Comparison of ENCODE assay signal across 21 cellular contexts in the genomic region with DNA sequence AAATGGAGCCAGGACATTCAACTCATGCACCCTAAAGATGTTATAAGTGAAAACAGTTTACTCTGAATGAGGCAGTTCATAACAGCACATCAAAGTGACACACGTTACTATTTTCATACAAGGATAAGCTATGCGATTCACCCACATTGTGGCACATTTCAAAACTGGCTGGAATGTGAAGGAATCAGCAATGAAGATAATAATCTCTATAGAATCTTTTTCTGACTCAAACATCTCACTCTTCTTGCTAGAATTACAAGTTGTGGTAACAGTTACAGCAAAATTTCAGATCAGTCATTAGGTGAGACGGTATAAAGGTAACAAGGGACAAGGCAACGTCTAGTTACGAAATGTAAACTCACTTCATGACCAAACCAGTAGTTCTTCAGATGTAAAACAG. TPM values are rescaled to one million over a fixed set of nuclear protein-coding genes. Genes with fewer than 3 reads are reported as not detected.
"Had no signal": no experiment of that assay in that cellular context is flagged by ENCODE, and none has a peak within 500 bp of the region (broad histone marks: within the 10 kb centered on the region; RNA-seq: fewer than 3 reads in every experiment).

No MANE protein-coding gene starts in this region.

- H3K9me3 ChIP-seq: ascending aorta, heart right ventricle, lower lobe of right lung, prostate gland, spleen, thoracic aorta, upper lobe of left lung had no signal

- H3K36me3 ChIP-seq: ascending aorta, heart right ventricle, lower lobe of right lung, prostate gland, spleen, thoracic aorta, upper lobe of left lung had no signal

- ATAC-seq: activated CD8-positive, alpha-beta memory T cell treated with anti-CD3 and anti-CD28 coated beads, Interleukin-2, amount 10 ng/mL, durations not matched to agents 7 days and 5 days; activated CD8-positive, alpha-beta T cell treated with anti-CD3 and anti-CD28 coated beads for 36 hours; heart right ventricle; lower lobe of right lung; naive thymus-derived CD8-positive, alpha-beta T cell had no signal

- H3K4me1 ChIP-seq: ascending aorta, heart right ventricle, lower lobe of right lung, prostate gland, spleen, upper lobe of left lung had no signal

- H3K27ac ChIP-seq: ascending aorta, heart right ventricle, lower lobe of right lung, prostate gland, spleen, thoracic aorta, upper lobe of left lung had no signal

- DNase-seq: activated CD4-positive, alpha-beta T cell treated with anti-CD3 and anti-CD28 coated beads, Interleukin-2, amount 10 ng/mL, durations not matched to agents 24 days and 14 days; activated CD8-positive, alpha-beta memory T cell treated with anti-CD3 and anti-CD28 coated beads, Interleukin-2, amount 10 ng/mL, durations not matched to agents 7 days and 5 days; activated CD8-positive, alpha-beta T cell treated with anti-CD3 and anti-CD28 coated beads for 36 hours; activated effector memory CD4-positive, alpha-beta T cell treated with anti-CD3 and anti-CD28 coated beads, Interleukin-2, amount 50 U/mL, for 16 hours; activated T-cell treated with anti-CD3 and anti-CD28 coated beads for 4 hours; central memory CD4-positive, alpha-beta T cell; dermis blood vessel endothelial cell; effector CD8-positive, alpha-beta T cell; heart right ventricle; lower lobe of right lung; naive thymus-derived CD8-positive, alpha-beta T cell; spleen; stimulated activated CD4-positive, alpha-beta T cell treated with anti-CD3 and anti-CD28 coated beads, Interleukin-4, amount 100 ng/mL, for 1 hour; stimulated activated naive CD4-positive, alpha-beta T cell treated with Interleukin-2 at 50 U/mL for 16 hours; upper lobe of left lung had no signal

- H3K27me3 ChIP-seq: ascending aorta, heart right ventricle, spleen, upper lobe of left lung had no signal

- H3K4me3 ChIP-seq: ascending aorta, heart right ventricle, lower lobe of right lung, prostate gland, spleen, thoracic aorta, upper lobe of left lung had no signal

RNA-seq across cellular contexts. Expression of gene TMEM244, which starts 17.5 kb away (rescaled TPM):
- total RNA-seq: activated CD4-positive, alpha-beta T cell treated with anti-CD3 and anti-CD28 coated beads, Interleukin-2, amount 10 ng/mL, durations not matched to agents 24 days and 14 days; ascending aorta; dermis blood vessel endothelial cell; fibroblast of lung; heart right ventricle; lower lobe of right lung; naive thymus-derived CD8-positive, alpha-beta T cell; osteocyte; prostate gland; spleen; thoracic aorta; upper lobe of left lung had no signal
- polyA plus RNA-seq: adipose tissue, fibroblast of lung, heart right ventricle, spleen had no signal
